ENCODE assay signal across 9 cellular contexts in the genomic region with DNA sequence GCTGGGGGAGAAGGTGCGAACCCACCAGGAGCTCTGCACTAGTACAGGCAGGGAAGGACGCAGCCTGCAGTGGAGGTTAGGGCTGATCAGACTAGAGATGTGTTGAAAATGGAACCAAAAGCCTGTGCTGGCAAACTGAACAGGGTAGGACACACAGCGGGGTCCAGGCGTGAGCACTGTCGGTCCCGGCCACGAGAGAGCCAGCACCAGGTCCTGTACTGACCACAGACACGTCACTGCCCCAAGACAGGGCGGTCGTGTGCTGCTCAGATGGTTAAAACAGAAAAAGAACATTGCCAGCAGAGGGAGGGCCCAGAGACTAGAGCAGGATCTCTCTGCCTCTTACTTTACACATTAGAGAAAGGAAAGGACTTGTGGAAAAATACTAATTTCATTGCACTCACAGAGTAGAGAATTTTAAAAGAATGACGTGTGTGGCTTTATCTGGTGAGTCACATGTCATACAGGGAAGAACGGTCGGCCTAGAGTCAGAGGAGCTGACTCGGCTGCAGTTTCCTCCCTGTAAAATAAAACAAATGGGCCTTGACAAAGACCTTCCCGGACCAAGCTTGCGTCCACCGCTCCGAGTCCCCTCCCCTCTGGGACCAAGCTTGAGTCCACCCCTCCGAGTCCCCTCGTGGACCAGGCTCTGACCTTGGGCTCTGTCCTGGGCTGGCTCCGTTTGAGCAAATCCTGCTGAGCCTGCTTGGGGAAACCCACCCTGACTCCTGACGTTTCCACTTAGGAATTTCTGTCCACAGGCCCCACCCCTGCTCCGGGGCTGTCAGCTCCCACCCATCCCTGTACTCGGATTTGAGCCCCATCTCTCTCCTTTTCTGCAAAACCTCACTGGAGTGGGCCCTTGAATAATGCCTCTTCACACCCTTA. TPM values are rescaled to one million over a fixed set of nuclear protein-coding genes. Genes with fewer than 3 reads are reported as not detected.
DNase-seq lines count a peak whose midpoint lies in the region; ATAC-seq lines count a peak whose summit lies in the region.
"Had no signal": no experiment of that assay in that cellular context is flagged by ENCODE, and none has a peak within 500 bp of the region (broad histone marks: within the 10 kb centered on the region; RNA-seq: fewer than 3 reads in every experiment).

No MANE protein-coding gene starts in this region.

- in situ Hi-C loops in Caki2 (cut with HindIII; ENCODE audit: low pct_unique_long_range_greater_than_20kb, low sequenced_read_pairs): no loop called here

- peak; percentile 91 for DNase-seq in Caki2 (ENCODE audit: low read depth)
- DNase-seq in HS-5 (ENCODE audit: low read depth): peak; percentile 91
- peak; percentile 75 for DNase-seq in left ventricle myocardium superior
- DNase-seq in renal cortical epithelial cell (ENCODE audit: low read depth): peak; percentile 85
- no peak for DNase-seq in activated CD4-positive, alpha-beta T cell treated with anti-CD3 and anti-CD28 coated beads, Interleukin-2, amount 50 U/mL, for 4 hours

- intact Hi-C loops in left ventricle myocardium superior (cut with micrococcal nuclease): no loop called here

- WGBS in adipose tissue, 3 donors: 24 to 37% (median 34%) methylated on average over 24 of the region's 24 CpGs

- ATAC-seq in left ventricle myocardium superior (peak; percentile 74), GM21825 (IDR thresholded peaks at IDR 0.05; ENCODE audit: unreplicated experiment) (no peak), HG02938 (IDR thresholded peaks at IDR 0.05; ENCODE audit: unreplicated experiment) (no peak)

- H3K27ac ChIP-seq in adipose tissue (ENCODE audit: low read depth, low read length): peak overlapping the region; percentile 38
- H3K27ac ChIP-seq: KMS-11 had no signal

RNA-seq across cellular contexts. Expression of a gene that starts 16.7 kb away (rescaled TPM):
- 42.7 and 54.8 TPM in 2 replicates for total RNA-seq in Caki2 (2014; rRNA removed; shearing (Covaris generic); ENCODE audit: low replicate concordance)
- polyA plus RNA-seq in adipose tissue: 100 to 1,000 TPM in 1 of 3 donors, 10 to 100 TPM in 2; 31.1 to 109 (median 61.1) TPM
- total RNA-seq in left ventricle myocardium superior: 153 TPM
- 32.5 and 35.3 TPM in 2 replicates for total RNA-seq in renal cortical epithelial cell

RNA-seq across cellular contexts. Expression of a gene that starts 22.1 kb away (rescaled TPM):
- 23.5 and 27.9 TPM in 2 replicates for total RNA-seq in Caki2 (2014; rRNA removed; shearing (Covaris generic); ENCODE audit: low replicate concordance)
- 10 to 100 TPM in 2 of 3 donors, 1 to 10 TPM in 1; 8.2 to 19.1 (median 16.7) TPM for polyA plus RNA-seq in adipose tissue
- 22.9 TPM for total RNA-seq in left ventricle myocardium superior
- 27.1 and 47.1 TPM in 2 replicates for total RNA-seq in renal cortical epithelial cell

RNA-seq across cellular contexts. Expression of a gene that starts 39.0 kb away (rescaled TPM):
- total RNA-seq in Caki2 (2014; rRNA removed; shearing (Covaris generic); ENCODE audit: low replicate concordance): 2,706 and 2,991 TPM in 2 replicates
- 1,000 to 10,000 TPM; 1,415 to 2,950 (median 1,968) TPM for polyA plus RNA-seq in adipose tissue
- 574 TPM for total RNA-seq in left ventricle myocardium superior
- 725 and 2,271 TPM in 2 replicates for total RNA-seq in renal cortical epithelial cell

RNA-seq across cellular contexts. Expression of a gene that starts 58.9 kb away (rescaled TPM):
- 5.2 TPM in 1 of 2 replicates, not detected in the other for total RNA-seq in Caki2 (2014; rRNA removed; shearing (Covaris generic); ENCODE audit: low replicate concordance)
- polyA plus RNA-seq in adipose tissue: 10 to 100 TPM in 1 of 3 donors, 1 to 10 TPM in 2; 7.9 to 19.6 (median 9.6) TPM
- total RNA-seq in left ventricle myocardium superior: 2.1 TPM
- total RNA-seq in renal cortical epithelial cell: not detected in 2 replicates

Comparison
In these comparisons a context has a peak if more than half of its experiments do, and no peak if none do; other contexts are left out.
1. DNase-seq: peak in Caki2 (single experiment), HS-5 (single experiment), left ventricle myocardium superior (single experiment) and renal cortical epithelial cell (single experiment); none in activated CD4-positive, alpha-beta T cell treated with anti-CD3 and anti-CD28 coated beads, Interleukin-2, amount 50 U/mL, for 4 hours (0 of 2).